ENCODE assay signal across 8 cellular contexts in the genomic region with DNA sequence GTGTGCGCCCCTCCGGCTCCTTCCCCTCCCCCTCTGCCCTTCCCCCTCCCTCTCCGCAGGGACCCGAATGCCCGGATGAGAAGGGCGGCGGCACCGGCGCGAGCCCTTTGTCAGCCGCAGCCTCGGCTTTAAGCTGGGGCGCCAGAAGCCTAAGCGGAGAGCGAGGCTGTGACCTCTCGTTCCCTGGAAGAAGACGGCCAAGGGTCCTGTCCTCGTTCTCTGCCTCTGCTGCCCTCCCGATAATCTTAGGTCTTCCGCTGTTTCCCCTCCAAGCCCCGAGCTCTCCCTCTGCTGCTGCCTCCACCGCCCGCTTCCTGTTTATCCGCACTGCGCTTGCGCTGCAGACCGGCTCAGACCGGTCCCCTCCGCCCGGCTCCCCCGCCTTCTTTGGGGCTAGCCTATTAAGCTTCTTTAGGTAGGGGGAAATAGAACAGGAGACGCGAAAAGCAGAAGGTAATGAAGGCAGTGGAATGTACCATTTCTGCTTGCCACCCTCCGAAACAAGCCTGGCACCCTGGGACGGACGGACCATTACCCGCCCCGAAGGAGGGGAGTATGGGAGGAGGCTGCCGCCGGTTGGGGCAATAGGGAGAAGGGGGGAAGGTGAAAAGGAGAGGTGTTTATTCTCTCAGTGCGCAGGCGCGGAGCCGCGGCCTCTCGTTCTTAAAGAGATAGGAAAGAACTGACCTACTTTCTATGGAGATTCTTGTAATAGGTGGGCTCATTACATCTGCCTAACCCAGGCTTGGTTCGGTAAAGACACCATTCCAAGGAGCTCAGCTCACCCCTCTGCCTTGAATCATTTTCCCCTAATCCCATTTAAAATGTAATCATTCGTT. TPM values are rescaled to one million over a fixed set of nuclear protein-coding genes. Genes with fewer than 3 reads are reported as not detected.
A peak's percentile ranks its signal among the peaks of the same experiment; 100 is the strongest.
DNase-seq lines count a peak whose midpoint lies in the region; ATAC-seq and TF ChIP-seq lines count a peak whose summit lies in the region.

A gene (minus strand): TSS at position 326 of the 839 bp plus-strand sequence. CDS start 422 bp downstream, outside the sequence.

- peaks cover 5% of the 10 kb centered on the region for H3K4me1 ChIP-seq in prostate gland (replicated peaks)
- no peaks in the 10 kb centered on the region for H3K4me1 ChIP-seq in urinary bladder (ENCODE audit: insufficient read depth)

- no peaks in the 10 kb centered on the region for H3K27me3 ChIP-seq in prostate gland (replicated peaks; ENCODE audit: insufficient read depth)

- 0% methylated on average over 48 of the region's 48 CpGs for WGBS in prostate gland
- under 1% methylated on average over 48 of the region's 48 CpGs for WGBS in urinary bladder

- H3K27ac ChIP-seq in prostate gland: peak within 1 kb of the TSS; percentile 96 to 97
- H3K27ac ChIP-seq in urinary bladder (ENCODE audit: low read depth): peak within 1 kb of the TSS; percentile 95

- peak; percentile 85 for DNase-seq in NCI-H187 treated with DMSO at 0.1 percent for 48 hours (lab: John Stamatoyannopoulos, UW)
- DNase-seq in anterior cingulate cortex (lab: John Stamatoyannopoulos, UW): peak; percentile 86 to 100 (median 97)
- DNase-seq in left ventricle myocardium superior: peak; percentile 98
- peak; percentile 98 for DNase-seq in prostate gland (ENCODE audit: low spot score)

- peak within 1 kb of the TSS; percentile 99 to 100 for H3K4me3 ChIP-seq in prostate gland
- peak within 1 kb of the TSS; percentile 97 for H3K4me3 ChIP-seq in urinary bladder (ENCODE audit: low read depth, low read length)

- intact Hi-C loops in T-helper 2 cell treated with Interferon-gamma antibody and Interleukin-4, amounts not matched to agents 100 ng/mL and 5 ng/mL, for 36 hours (cut with micrococcal nuclease): loop anchor here (1.0 to 10.0 kb wide), 7 partner anchors 12 to 826 kb away; a partner anchor contains a TSS
- intact Hi-C loops in left ventricle myocardium superior (cut with micrococcal nuclease): no loop called here
- intact Hi-C loops in prostate gland (cut with DNase I): loop anchor here (5.0 kb wide), 2 partner anchors 36 to 334 kb away; a partner anchor contains a TSS

- H3K36me3 ChIP-seq in prostate gland: no peaks in the 10 kb centered on the region
- H3K36me3 ChIP-seq in urinary bladder (ENCODE audit: insufficient read depth): no peaks in the 10 kb centered on the region

- ATAC-seq in GM18499 (IDR thresholded peaks at IDR 0.05; ENCODE audit: insufficient read depth, unreplicated experiment): peak; percentile 86
- peak; percentile 85 for ATAC-seq in HG02943 (IDR thresholded peaks at IDR 0.05; ENCODE audit: low read depth, unreplicated experiment)
- peak; percentile 92 for ATAC-seq in left ventricle myocardium superior

- TF ChIP-seq CTCF in prostate gland (IDR thresholded peaks at IDR 0.05): peak in 1 of 4 experiments; percentile 9

- TF ChIP-seq POLR2A in prostate gland (IDR thresholded peaks at IDR 0.05): peak; percentile 98

- H3K9me3 ChIP-seq in prostate gland: no peaks in the 10 kb centered on the region

RNA-seq across cellular contexts. Expression of the gene that starts here (rescaled TPM):
- 128 and 129 TPM in 2 replicates for total RNA-seq in T-helper 2 cell treated with Interferon-gamma antibody and Interleukin-4, amounts not matched to agents 100 ng/mL and 5 ng/mL, for 36 hours
- 79.8 TPM for total RNA-seq in left ventricle myocardium superior
- total RNA-seq in prostate gland: 100 to 1,000 TPM in 1 of 2 donors, 10 to 100 TPM in 1; 82.5 to 143 TPM
- total RNA-seq in urinary bladder: 240 TPM
- polyA plus RNA-seq in urinary bladder: 56.8 TPM

Comparison
In these comparisons a context has a peak if more than half of its experiments do, and no peak if none do; other contexts are left out.
1. Peak in every context shown above with its lines: DNase-seq, ATAC-seq, H3K4me3 ChIP-seq and H3K27ac ChIP-seq.